ENCODE assay signal across 1 cellular context in the genomic region with DNA sequence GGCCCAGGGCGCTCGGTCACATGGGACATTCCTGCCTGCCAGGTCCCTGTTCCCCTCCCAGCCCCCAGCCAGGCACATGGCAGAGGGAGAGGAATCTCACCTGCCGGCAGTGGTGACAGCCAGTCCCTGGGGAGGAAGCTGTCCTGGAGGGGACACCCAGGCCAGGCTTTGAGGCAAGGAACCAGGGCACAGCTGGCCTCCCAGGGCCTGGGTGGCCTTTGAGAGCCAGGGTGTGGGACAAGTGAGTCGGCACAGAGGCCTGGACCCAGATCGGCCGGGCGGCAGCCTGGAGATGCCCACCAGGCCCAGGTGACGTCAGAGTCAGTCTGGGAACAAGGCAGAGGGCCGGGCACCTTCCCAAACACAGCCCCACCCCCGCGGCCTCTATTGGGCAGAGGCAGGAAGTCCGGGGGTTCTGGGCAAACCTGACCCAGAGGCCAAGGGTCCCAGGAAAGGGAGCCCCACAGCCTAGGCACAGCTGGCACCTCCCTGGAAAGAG.
TF ChIP-seq lines count a peak whose summit lies in the region.

No MANE protein-coding gene starts in this region.

TF ChIP-seq in HepG2, 621 proteins besides CTCF, POLR2A, EP300 and RAD21:
- TF ChIP-seq ZNF691 (CRISPR knock-in tag; IDR thresholded peaks at IDR 0.05; ENCODE audit: borderline replicate concordance, low read depth) (no peak), CREB1 (IDR thresholded peaks at IDR 0.05) (peak; percentile 86), CREB1 (CRISPR knock-in tag; IDR thresholded peaks at IDR 0.05) (no peak)
TF ChIP-seq in HepG2: peak in this region for 1.
